Comparison of ENCODE assay signal across 8 cellular contexts in the genomic region with DNA sequence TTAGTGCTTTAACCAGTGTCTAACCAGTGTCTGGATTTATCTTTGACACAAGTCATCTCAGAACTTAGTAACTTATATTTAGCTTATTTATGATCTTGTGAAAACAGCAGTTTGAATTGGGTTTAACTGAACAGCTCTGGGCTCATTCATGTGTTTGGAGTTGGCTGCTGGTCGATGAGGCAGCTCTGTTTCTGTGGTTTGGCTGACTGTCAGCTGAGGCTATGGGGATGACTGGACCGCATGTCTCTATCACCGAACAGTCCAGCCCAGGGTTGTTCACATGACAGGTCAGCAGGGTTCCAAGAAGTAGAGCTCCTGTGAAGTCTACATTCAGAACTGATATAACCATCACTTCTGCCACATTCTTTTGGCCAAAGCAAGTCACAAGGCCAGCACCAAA.
A peak's percentile ranks its signal among the peaks of the same experiment; 100 is the strongest.
DNase-seq lines count a peak whose midpoint lies in the region; ATAC-seq and TF ChIP-seq lines count a peak whose summit lies in the region.

No MANE protein-coding gene starts in this region.

- DNase-seq in GM10266 (ENCODE audit: extremely low spot score) (peak; percentile 60), epidermal melanocyte (ENCODE audit: insufficient read length, low spot score) (peak; percentile 81), stromal cell of bone marrow (ENCODE audit: low read depth) (peak; percentile 97), NOMO-1 treated with DMSO at 0.1 percent for 48 hours (lab: John Stamatoyannopoulos, UW; ENCODE audit: unreplicated experiment) (no peak), Kasumi-1 (lab: John Stamatoyannopoulos, UW) (no peak)
- DNase-seq in stimulated activated CD4-positive, alpha-beta T cell treated with anti-CD3 and anti-CD28 coated beads, Interleukin-15, amount 100 ng/mL, for 24 hours = no peak

- no peak for TF ChIP-seq CTCF in GM10266 (IDR thresholded peaks at IDR 0.05; ENCODE audit: control insufficient read depth, insufficient read depth, low read depth, missing control alignments)

- ATAC-seq in GM21529 (IDR thresholded peaks at IDR 0.05; ENCODE audit: unreplicated experiment) = peak; percentile 94
- peak; percentile 93 for ATAC-seq in HG03575 (IDR thresholded peaks at IDR 0.05; ENCODE audit: extremely low read depth, insufficient number of reproducible peaks, low FRiP score, unreplicated experiment)

Comparison
In these comparisons a context has a peak if more than half of its experiments do, and no peak if none do; other contexts are left out.
1. DNase-seq: peak in GM10266 (single experiment), epidermal melanocyte (single experiment) and stromal cell of bone marrow (single experiment); none in stimulated activated CD4-positive, alpha-beta T cell treated with anti-CD3 and anti-CD28 coated beads, Interleukin-15, amount 100 ng/mL, for 24 hours (single experiment), NOMO-1 treated with DMSO at 0.1 percent for 48 hours (single experiment) and Kasumi-1 (0 of 2).